ENCODE assay signal across 20 cellular contexts in genomic region chr10:111933937-111934336, GRCh38.
"Had no signal": no experiment of that assay in that cellular context is flagged by ENCODE, and none has a peak within 500 bp of the region (broad histone marks: within the 10 kb centered on the region; RNA-seq: fewer than 3 reads in every experiment).

No MANE protein-coding gene starts in this region.

- H3K36me3 ChIP-seq: brain microvascular endothelial cell, gastroesophageal sphincter, left lung, right atrium auricular region, tibial artery had no signal

- H3K9me3 ChIP-seq: left lung had no signal

- DNase-seq: activated CD4-positive, alpha-beta T cell treated with anti-CD3 and anti-CD28 coated beads, Interleukin-2, amount 50 U/mL, for 1 hour; activated CD8-positive, alpha-beta memory T cell treated with anti-CD3 and anti-CD28 coated beads for 24 hours; activated naive CD8-positive, alpha-beta T cell treated with anti-CD3 and anti-CD28 coated beads for 36 hours; brain microvascular endothelial cell; cerebellar nuclear complex; effector memory CD4-positive, alpha-beta T cell; kidney; left lung; natural killer cell; occipital lobe; stimulated activated CD4-positive, alpha-beta T cell treated with anti-CD3 and anti-CD28 coated beads, Interleukin-15, amount 100 ng/mL, for 24 hours; stimulated activated CD4-positive, alpha-beta T cell treated with anti-CD3 and anti-CD28 coated beads, Interleukin-4, amount 100 ng/mL, for 1 hour; stimulated activated naive B cell treated with anti-CD40 and anti-IgM and Interleukin-4, amounts not matched to agents 10 μg/mL and 1 μg/mL and 100 μg/mL, for 72 hours; tibial artery had no signal

- H3K4me1 ChIP-seq: gastroesophageal sphincter, left lung, right atrium auricular region, tibial artery had no signal

- H3K27ac ChIP-seq: brain microvascular endothelial cell, gastroesophageal sphincter, left lung, right atrium auricular region, skin epidermis, tibial artery had no signal

- H3K4me3 ChIP-seq: gastroesophageal sphincter, left lung, right atrium auricular region, skin epidermis, tibial artery had no signal

- H3K27me3 ChIP-seq: brain microvascular endothelial cell, gastroesophageal sphincter, left lung, right atrium auricular region, tibial artery had no signal

- ATAC-seq: activated CD4-positive, CD25-positive, alpha-beta regulatory T cell treated with anti-CD3 and anti-CD28 coated beads, Interleukin-2, amount 50 U/mL, for 24 hours; gastroesophageal sphincter; left lung; natural killer cell; stimulated activated naive B cell treated with anti-CD40 and anti-IgM and Interleukin-4, amounts not matched to agents 10 μg/mL and 1 μg/mL and 100 μg/mL, for 72 hours had no signal

- H3K27me3 Mint-ChIP-seq: dendritic cell treated with granulocyte-macrophage colony-stimulating factor and Interleukin-4, amounts not matched to agents 40 ng/mL and 50 ng/mL, for 4 days; stimulated activated naive B cell treated with anti-CD40 and anti-IgM and Interleukin-4, amounts not matched to agents 10 μg/mL and 1 μg/mL and 100 μg/mL, for 72 hours had no signal

- H3K36me3 Mint-ChIP-seq: activated naive CD8-positive, alpha-beta T cell treated with anti-CD3 and anti-CD28 coated beads for 36 hours; natural killer cell; stimulated activated naive B cell treated with anti-CD40 and anti-IgM and Interleukin-4, amounts not matched to agents 10 μg/mL and 1 μg/mL and 100 μg/mL, for 72 hours had no signal

- H3K27ac Mint-ChIP-seq: activated naive CD8-positive, alpha-beta T cell treated with anti-CD3 and anti-CD28 coated beads for 36 hours; activated T-helper 1 cell treated with anti-CD3 and anti-CD28 coated beads, Interleukin-12 subunit alpha, Interleukin-12 subunit beta, Interleukin-2, Interleukin-4 antibody, amounts not matched to agents 30 ng/mL and 10 ng/mL and 1 ng/mL, durations not matched to agents 14 hours and 24 hours and 36 hours; dendritic cell treated with granulocyte-macrophage colony-stimulating factor and Interleukin-4, amounts not matched to agents 40 ng/mL and 50 ng/mL, for 4 days; natural killer cell; stimulated activated naive B cell treated with anti-CD40 and anti-IgM and Interleukin-4, amounts not matched to agents 10 μg/mL and 1 μg/mL and 100 μg/mL, for 72 hours had no signal

- H3K4me1 Mint-ChIP-seq: activated naive CD8-positive, alpha-beta T cell treated with anti-CD3 and anti-CD28 coated beads for 36 hours; natural killer cell; stimulated activated naive B cell treated with anti-CD40 and anti-IgM and Interleukin-4, amounts not matched to agents 10 μg/mL and 1 μg/mL and 100 μg/mL, for 72 hours had no signal

- H3K4me3 Mint-ChIP-seq: activated naive CD8-positive, alpha-beta T cell treated with anti-CD3 and anti-CD28 coated beads for 36 hours; activated T-helper 1 cell treated with anti-CD3 and anti-CD28 coated beads, Interleukin-12 subunit alpha, Interleukin-12 subunit beta, Interleukin-2, Interleukin-4 antibody, amounts not matched to agents 30 ng/mL and 10 ng/mL and 1 ng/mL, durations not matched to agents 14 hours and 24 hours and 36 hours; dendritic cell treated with granulocyte-macrophage colony-stimulating factor and Interleukin-4, amounts not matched to agents 40 ng/mL and 50 ng/mL, for 4 days; natural killer cell; stimulated activated naive B cell treated with anti-CD40 and anti-IgM and Interleukin-4, amounts not matched to agents 10 μg/mL and 1 μg/mL and 100 μg/mL, for 72 hours had no signal

- H3K9me3 Mint-ChIP-seq: activated T-helper 1 cell treated with anti-CD3 and anti-CD28 coated beads, Interleukin-12 subunit alpha, Interleukin-12 subunit beta, Interleukin-2, Interleukin-4 antibody, amounts not matched to agents 30 ng/mL and 10 ng/mL and 1 ng/mL, durations not matched to agents 14 hours and 24 hours and 36 hours; dendritic cell treated with granulocyte-macrophage colony-stimulating factor and Interleukin-4, amounts not matched to agents 40 ng/mL and 50 ng/mL, for 4 days had no signal
